18 cellular contexts compared by ENCODE assay signal in genomic region chr3:50419595-50419994, GRCh38.
DNase-seq lines count a peak whose midpoint lies in the region; ATAC-seq, FAIRE-seq and TF ChIP-seq lines count a peak whose summit lies in the region.
"Had no signal": no experiment of that assay in that cellular context is flagged by ENCODE, and none has a peak within 500 bp of the region (broad histone marks: within the 10 kb centered on the region; RNA-seq: fewer than 3 reads in every experiment).

No MANE protein-coding gene starts in this region.

- no peak for TF ChIP-seq EP300 in K562 (IDR thresholded peaks at IDR 0.05; ENCODE audit: low read length)

- H3K27ac ChIP-seq in Karpas-422 (ENCODE audit: low read length): no peak overlapping the region
- H3K27ac ChIP-seq in OCI-LY1 (ENCODE audit: low read depth, low read length, poor library complexity, severe bottlenecking): no peak overlapping the region
- no peak overlapping the region for H3K27ac ChIP-seq in K562 (ENCODE audit: extremely low read depth, low read depth, low read length)
- H3K27ac ChIP-seq: BLaER1 treated with 17β-estradiol and CSF1 and Interleukin-3, amounts not matched to agents 10 nM and 100 nM had no signal

- H3K9ac ChIP-seq in Karpas-422 (ENCODE audit: low read length): no peak overlapping the region
- H3K9ac ChIP-seq in OCI-LY1 (ENCODE audit: low read length): no peak overlapping the region
- no peak overlapping the region for H3K9ac ChIP-seq in K562 (ENCODE audit: insufficient read depth in 1 of 2, low read depth in 2 of 2, low read length in 2 of 2)

- DNase-seq in Daoy (ENCODE audit: low read depth) (peak; percentile 24), Karpas-422 (peak; percentile 72), K562 (ENCODE audit: extremely low read depth in 1 of 4, low spot score in 3 of 4) (peak; percentile 16 to 40 (median 23)), SW 1271 (lab: John Stamatoyannopoulos, UW) (no peak)
- DNase-seq: Calu3; CD8-positive, alpha-beta T cell; DMS 273 treated with DMSO at 0.1 percent for 48 hours; DMS53; DND-41; H9 had no signal

- H3K9me3 ChIP-seq in Karpas-422 (ENCODE audit: low read length) (no peaks in the 10 kb centered on the region), OCI-LY1 (ENCODE audit: low read length) (no peaks in the 10 kb centered on the region), K562 (replicated peaks; ENCODE audit: control insufficient read depth, insufficient read depth, low read depth, low read length) (no peaks in the 10 kb centered on the region)
- H3K9me3 ChIP-seq: BLaER1 treated with 17β-estradiol and CSF1 and Interleukin-3, amounts not matched to agents 10 nM and 100 nM had no signal

- H3K79me2 ChIP-seq in Karpas-422 (ENCODE audit: low read length) (no peaks in the 10 kb centered on the region), OCI-LY1 (ENCODE audit: insufficient read depth, low read length) (no peaks in the 10 kb centered on the region), K562 (ENCODE audit: control insufficient read depth, insufficient read depth, low read length) (no peaks in the 10 kb centered on the region)

- no peak for FAIRE-seq in K562 (lab: Jason Lieb, UNC)
- FAIRE-seq: G401.6, GM12892, GM19239, H1 had no signal

- no peak overlapping the region for H2AFZ ChIP-seq in Karpas-422 (ENCODE audit: low read length)
- no peak overlapping the region for H2AFZ ChIP-seq in OCI-LY1 (ENCODE audit: low read length)
- no peak overlapping the region for H2AFZ ChIP-seq in K562 (ENCODE audit: low read depth, low read length)

- H3K36me3 ChIP-seq in Karpas-422 (ENCODE audit: insufficient read depth, low read length) (no peaks in the 10 kb centered on the region), OCI-LY1 (ENCODE audit: insufficient read depth, low read length) (no peaks in the 10 kb centered on the region), K562 (ENCODE audit: control insufficient read depth, insufficient read depth, low read length) (no peaks in the 10 kb centered on the region)
- H3K36me3 ChIP-seq: BLaER1 treated with 17β-estradiol and CSF1 and Interleukin-3, amounts not matched to agents 10 nM and 100 nM had no signal

- ATAC-seq in K562 (peak; percentile 64), GM18502 (IDR thresholded peaks at IDR 0.05; ENCODE audit: poor library complexity, unreplicated experiment) (no peak), HG02981 (IDR thresholded peaks at IDR 0.05; ENCODE audit: unreplicated experiment) (no peak)
- ATAC-seq: CD8-positive, alpha-beta T cell had no signal

- H3K4me1 ChIP-seq in Karpas-422 (ENCODE audit: low read length): no peaks in the 10 kb centered on the region
- no peaks in the 10 kb centered on the region for H3K4me1 ChIP-seq in OCI-LY1 (ENCODE audit: insufficient read depth, low read length, severe bottlenecking)
- H3K4me1 ChIP-seq in K562 (replicated peaks in 1 of 2; ENCODE audit: control insufficient read depth in 2 of 2, insufficient read depth in 2 of 2, low read length in 2 of 2): peaks cover 0 to 4% of the 10 kb centered on the region in 2 experiments; a peak in 4 of 5 replicates

- H3K9me1 ChIP-seq in K562 (ENCODE audit: control insufficient read depth, insufficient read depth, low read length): no peaks in the 10 kb centered on the region

- H3K9me2 ChIP-seq in Karpas-422 (replicated peaks; ENCODE audit: insufficient read depth, low read length) (no peaks in the 10 kb centered on the region), OCI-LY1 (ENCODE audit: low read depth, low read length) (no peaks in the 10 kb centered on the region)

- intact Hi-C loops in K562 (cut with micrococcal nuclease): no loop called here

- no peak overlapping the region for H3K4me2 ChIP-seq in Karpas-422 (ENCODE audit: low read depth, low read length, poor library complexity, severe bottlenecking)
- H3K4me2 ChIP-seq in OCI-LY1 (ENCODE audit: low read length): no peak overlapping the region
- no peak overlapping the region for H3K4me2 ChIP-seq in K562 (ENCODE audit: insufficient read depth, low read length)

- peak; percentile 21 to 44; a peak in 3 of 4 replicates for TF ChIP-seq RAD21 in K562 (CRISPR knock-in tag; conservative IDR thresholded peaks at IDR 0.05 in 1 of 2, IDR thresholded peaks at IDR 0.05 in 1 of 2)

- no peaks in the 10 kb centered on the region for H4K20me1 ChIP-seq in Karpas-422 (ENCODE audit: insufficient read depth, low read depth, low read length)
- H4K20me1 ChIP-seq in OCI-LY1 (ENCODE audit: insufficient read depth, low read length): no peaks in the 10 kb centered on the region
- H4K20me1 ChIP-seq in K562 (replicated peaks; ENCODE audit: control insufficient read depth, insufficient read depth, low read length): no peaks in the 10 kb centered on the region

- POLR2A ChIA-PET in K562 (lab: Yijun Ruan, JAX): no interaction called here

- TF ChIP-seq CTCF in OCI-LY1 (IDR thresholded peaks at IDR 0.05; ENCODE audit: low read length) (peak; percentile 28; the same call in 1 of the 2 replicates), K562 (IDR thresholded peaks at IDR 0.05 in 2 of 3, conservative IDR thresholded peaks at IDR 0.05 in 1 of 3; ENCODE audit: insufficient read depth in 2 of 3, low read depth in 1 of 3, low read length in 3 of 3) (peak; percentile 25 to 49 (median 30); a peak in 3 of 6 replicates)

- H3K4me3 ChIP-seq in Karpas-422 (ENCODE audit: low read length) (no peak overlapping the region), OCI-LY1 (ENCODE audit: low read depth, low read length, poor library complexity, severe bottlenecking) (no peak overlapping the region), K562 (no peak overlapping the region)
- H3K4me3 ChIP-seq: BLaER1 treated with 17β-estradiol and CSF1 and Interleukin-3, amounts not matched to agents 10 nM and 100 nM had no signal

- CTCF ChIA-PET in K562 (lab: Yijun Ruan, JAX; ENCODE audit: low intra/inter-chr PET ratio): interaction anchor here (0.5 kb wide), 1 partner anchor 73 kb away, joined by 3 read pairs; no protein-coding TSS in a partner anchor

- H3K27me3 ChIP-seq in Karpas-422 (ENCODE audit: low read length) (no peaks in the 10 kb centered on the region), OCI-LY1 (ENCODE audit: insufficient read depth, low read length) (0 out of 2 replicates have a peak, but pooled peaks cover 4% of the 10 kb centered on the region), K562 (ENCODE audit: control insufficient read depth in 2 of 2, insufficient read depth in 2 of 2, low read length in 2 of 2) (peaks cover 0 to 22% of the 10 kb centered on the region in 2 experiments; a peak in 2 of 5 replicates)
- H3K27me3 ChIP-seq: BLaER1 treated with 17β-estradiol and CSF1 and Interleukin-3, amounts not matched to agents 10 nM and 100 nM had no signal

- 24% methylated on average over 8 of the region's 8 CpGs for WGBS in K562 (ENCODE audit: insufficient coverage, low coverage, missing lambda C conversion rate)

- H3F3A ChIP-seq in OCI-LY1 (ENCODE audit: insufficient read depth, low read length): no peaks in the 10 kb centered on the region

- no peak for TF ChIP-seq POLR2A in K562 (conservative IDR thresholded peaks at IDR 0.05)

- in situ Hi-C loops in K562 (cut with MboI): no loop called here

- BruUV-seq in K562 (replicated peaks; lab: Mats Ljungman, UMichigan): no TSS peak

TF ChIP-seq in K562, 482 proteins besides CTCF, POLR2A, EP300 and RAD21 (continues in another document):
- TF ChIP-seq ZKSCAN1 (IDR thresholded peaks at IDR 0.05; ENCODE audit: low read depth, low read length) (0 out of 2 replicates have a peak, but pooled peaks have one; percentile 18), ZBTB33 (CRISPR knock-in tag; IDR thresholded peaks at IDR 0.05) (peak; percentile 70), TBP (optimal IDR thresholded peaks at IDR 0.05; ENCODE audit: low read depth, low read length) (peak; percentile 76), BHLHE40 (IDR thresholded peaks at IDR 0.05; ENCODE audit: low read length) (peak; percentile 76), CEBPZ (IDR thresholded peaks at IDR 0.05; ENCODE audit: borderline replicate concordance, low read depth, low read length) (no peak)

Comparison
In these comparisons a context has a peak if more than half of its experiments do, and no peak if none do; other contexts are left out.
1. DNase-seq: peak in Daoy (single experiment), Karpas-422 (single experiment) and K562 (4 of 4); none in SW 1271 (0 of 2).